In genomic region chr10:102643346-102644065, GRCh38 we compare ENCODE assay signal across 8 cellular contexts. TPM values are rescaled to one million over a fixed set of nuclear protein-coding genes. Genes with fewer than 3 reads are reported as not detected.
DNase-seq lines count a peak whose midpoint lies in the region; ATAC-seq and TF ChIP-seq lines count a peak whose summit lies in the region.

No MANE protein-coding gene starts in this region.

- H3K18ac ChIP-seq in neuronal stem cell (ENCODE audit: low read length) = peak overlapping the region; percentile 100

- H3K9me3 Mint-ChIP-seq in Calu3 (ENCODE audit: low read depth, unreplicated experiment) = no peaks in the 10 kb centered on the region
- no peaks in the 10 kb centered on the region for H3K9me3 Mint-ChIP-seq in activated naive CD8-positive, alpha-beta T cell treated with anti-CD3 and anti-CD28 coated beads for 36 hours
- H3K9me3 Mint-ChIP-seq in glutamatergic neuron (ENCODE audit: unreplicated experiment) = peaks cover 24% of the 10 kb centered on the region

- H3K36me3 ChIP-seq in neuronal stem cell (replicated peaks in 1 of 2; ENCODE audit: control insufficient read depth in 2 of 2, insufficient read depth in 2 of 2, low read length in 2 of 2) (peaks cover 2 to 22% of the 10 kb centered on the region in 2 donors), aorta (ENCODE audit: control insufficient read depth in 1 of 2, insufficient read depth in 2 of 2, low read length in 1 of 2) (no peaks in the 10 kb centered on the region)

- peak overlapping the region; percentile 96 for H2BK15ac ChIP-seq in neuronal stem cell (ENCODE audit: low read length)

- H3K4me1 Mint-ChIP-seq in Calu3 (ENCODE audit: low read depth, unreplicated experiment) = peaks cover 21% of the 10 kb centered on the region
- peaks cover 30% of the 10 kb centered on the region for H3K4me1 Mint-ChIP-seq in activated naive CD8-positive, alpha-beta T cell treated with anti-CD3 and anti-CD28 coated beads for 36 hours
- peaks cover 18% of the 10 kb centered on the region for H3K4me1 Mint-ChIP-seq in glutamatergic neuron (ENCODE audit: low read depth, unreplicated experiment)

- H3K4me1 ChIP-seq in neuronal stem cell (ENCODE audit: control insufficient read depth in 2 of 2, insufficient read depth in 1 of 2, low read depth in 1 of 2, low read length in 2 of 2) (peaks cover 23 to 27% of the 10 kb centered on the region in 2 donors), aorta (ENCODE audit: control insufficient read depth in 1 of 2, insufficient read depth in 2 of 2, low read length in 2 of 2) (peaks cover 0 to 1% of the 10 kb centered on the region in 2 donors)

- peak overlapping the region; percentile 97 for H3K27ac ChIP-seq in neuronal stem cell (replicated peaks; ENCODE audit: low read length)
- peak overlapping the region; percentile 89 to 95 for H3K27ac ChIP-seq in aorta (ENCODE audit: low read depth in 1 of 2, low read length in 2 of 2)

- ATAC-seq in aorta (ENCODE audit: low FRiP score) (peak; percentile 36), GM19455 (IDR thresholded peaks at IDR 0.05; ENCODE audit: unreplicated experiment) (no peak)

- intact Hi-C loops in Calu3 (cut with micrococcal nuclease; ENCODE audit: unreplicated experiment) = loop anchor here (2.0 to 10.0 kb wide), 2 partner anchors 39 to 139 kb away; partner anchors contain the start of genes ACTR1A and SUFU
- intact Hi-C loops in aorta (cut with DNase I) = loop anchor here in 1 of 2 donors (2.0 kb wide), 1 partner anchor 141 kb away; the partner anchor contains the start of genes ACTR1A and SUFU

- H2BK12ac ChIP-seq in neuronal stem cell (ENCODE audit: low read length) = no peak overlapping the region

- H3K9me3 ChIP-seq in neuronal stem cell (replicated peaks in 1 of 2; ENCODE audit: control insufficient read depth in 2 of 2, insufficient read depth in 1 of 2, low read depth in 1 of 2, low read length in 2 of 2) (no peaks in the 10 kb centered on the region), aorta (ENCODE audit: control insufficient read depth, low read length) (no peaks in the 10 kb centered on the region)

- H3K14ac ChIP-seq in neuronal stem cell (ENCODE audit: low read length) = no peak overlapping the region

- TF ChIP-seq CTCF in Calu3 (IDR thresholded peaks at IDR 0.05; ENCODE audit: unreplicated experiment) (no peak), glutamatergic neuron (IDR thresholded peaks at IDR 0.05; ENCODE audit: partially characterized antibody, unreplicated experiment) (no peak)

- peak overlapping the region; percentile 87 for H3K23ac ChIP-seq in neuronal stem cell (ENCODE audit: low read depth, low read length, poor library complexity)

- H3K4ac ChIP-seq in neuronal stem cell (ENCODE audit: low read length) = peak overlapping the region; percentile 87

- peak overlapping the region; percentile 90 to 93 for H3K4me3 ChIP-seq in neuronal stem cell (ENCODE audit: low read length in 2 of 2)
- H3K4me3 ChIP-seq in aorta (ENCODE audit: low read length in 2 of 2) = peak overlapping the region; percentile 88

- no CpG with 5 or more reads among the region's 76 CpGs for WGBS in neuronal stem cell (ENCODE audit: extremely low coverage in 2 of 2, insufficient read length in 2 of 2, insufficient replicate concordance in 1 of 2), 2 donors
- 1% methylated on average over 43 to 76 of the region's 76 CpGs for WGBS in aorta, 2 donors

- peak overlapping the region; percentile 95 for H2BK5ac ChIP-seq in neuronal stem cell (ENCODE audit: low read length)

- H3K27me3 ChIP-seq in neuronal stem cell (ENCODE audit: control insufficient read depth in 3 of 3, insufficient read depth in 3 of 3, low read depth in 1 of 3, low read length in 3 of 3) = no peaks in the 10 kb centered on the region
- H3K27me3 ChIP-seq in aorta (ENCODE audit: control insufficient read depth in 1 of 2, insufficient read depth in 2 of 2, low read length in 1 of 2) = no peaks in the 10 kb centered on the region

- no peak overlapping the region for H4K91ac ChIP-seq in neuronal stem cell (ENCODE audit: low read depth, low read length, poor library complexity)

- peak overlapping the region; percentile 99 for H2AK5ac ChIP-seq in neuronal stem cell (ENCODE audit: low read depth, low read length)

- no peak overlapping the region for H4K8ac ChIP-seq in neuronal stem cell (ENCODE audit: low read depth, low read length)

- H3K79me1 ChIP-seq in neuronal stem cell (ENCODE audit: low read depth, low read length) = peaks cover 20% of the 10 kb centered on the region

- peak overlapping the region; percentile 67 for H2AFZ ChIP-seq in neuronal stem cell (ENCODE audit: low read length)

- BruUV-seq in Calu3 (replicated peaks; lab: Mats Ljungman, UMichigan) = no TSS peak

- peak overlapping the region; percentile 98 for H3K4me2 ChIP-seq in neuronal stem cell (ENCODE audit: insufficient read depth, low read length, poor library complexity, severe bottlenecking)

- H3K36me3 Mint-ChIP-seq in Calu3 (ENCODE audit: insufficient read depth, unreplicated experiment) (peaks cover 49% of the 10 kb centered on the region), glutamatergic neuron (ENCODE audit: unreplicated experiment) (no peaks in the 10 kb centered on the region)
- peaks cover 16% of the 10 kb centered on the region for H3K36me3 Mint-ChIP-seq in activated naive CD8-positive, alpha-beta T cell treated with anti-CD3 and anti-CD28 coated beads for 36 hours

- H3K27me3 Mint-ChIP-seq in Calu3 (ENCODE audit: unreplicated experiment) (no peaks in the 10 kb centered on the region), glutamatergic neuron (ENCODE audit: unreplicated experiment) (peaks cover 30% of the 10 kb centered on the region)
- no peaks in the 10 kb centered on the region for H3K27me3 Mint-ChIP-seq in activated naive CD8-positive, alpha-beta T cell treated with anti-CD3 and anti-CD28 coated beads for 36 hours

- H2BK120ac ChIP-seq in neuronal stem cell (ENCODE audit: low read depth, low read length) = peak overlapping the region; percentile 58

- peak overlapping the region; percentile 90 for H3K4me3 Mint-ChIP-seq in Calu3 (ENCODE audit: low read depth, unreplicated experiment)
- peak overlapping the region; percentile 87 for H3K4me3 Mint-ChIP-seq in activated naive CD8-positive, alpha-beta T cell treated with anti-CD3 and anti-CD28 coated beads for 36 hours
- H3K4me3 Mint-ChIP-seq in glutamatergic neuron (ENCODE audit: unreplicated experiment) = peak overlapping the region; percentile 93

- DNase-seq in Calu3 = peak; percentile 43
- peak; percentile 60 for DNase-seq in HT-29 (ENCODE audit: low spot score)
- DNase-seq in activated naive CD8-positive, alpha-beta T cell treated with anti-CD3 and anti-CD28 coated beads for 36 hours = peak; percentile 55
- peak; percentile 73 for DNase-seq in glutamatergic neuron
- peak; percentile 65 for DNase-seq in neuronal stem cell (ENCODE audit: low spot score)
- DNase-seq in aorta = peak; percentile 81 to 86

- CTCF ChIA-PET in Calu3 (lab: Charles Lee) = no interaction called here

- H3K27ac Mint-ChIP-seq in Calu3 (ENCODE audit: unreplicated experiment) = peak overlapping the region; percentile 85
- peak overlapping the region; percentile 86 for H3K27ac Mint-ChIP-seq in activated naive CD8-positive, alpha-beta T cell treated with anti-CD3 and anti-CD28 coated beads for 36 hours
- H3K27ac Mint-ChIP-seq in glutamatergic neuron (ENCODE audit: unreplicated experiment) = peak overlapping the region; percentile 96

- H3K9ac ChIP-seq in neuronal stem cell (ENCODE audit: low read depth, low read length, poor library complexity) = peak overlapping the region; percentile 99

TF ChIP-seq in PFSK-1, 5 proteins besides CTCF, POLR2A, EP300 and RAD21:
- peak; percentile 14; the same call in 1 of the 2 replicates for TF ChIP-seq TAF1 (IDR thresholded peaks at IDR 0.05; ENCODE audit: borderline replicate concordance, insufficient read depth, low read length)
- no peak for TF ChIP-seq FOXP2 (optimal IDR thresholded peaks at IDR 0.05; ENCODE audit: borderline replicate concordance, extremely low read depth, extremely low read length, insufficient read depth)
- TF ChIP-seq POLR2AphosphoS5 (IDR thresholded peaks at IDR 0.05; ENCODE audit: low read depth, low read length) = no peak; the same call in 1 of the 2 replicates
- no peak for TF ChIP-seq SIN3A (IDR thresholded peaks at IDR 0.05; ENCODE audit: borderline replicate concordance, insufficient read depth, low read length)
- TF ChIP-seq, protein P1, sequence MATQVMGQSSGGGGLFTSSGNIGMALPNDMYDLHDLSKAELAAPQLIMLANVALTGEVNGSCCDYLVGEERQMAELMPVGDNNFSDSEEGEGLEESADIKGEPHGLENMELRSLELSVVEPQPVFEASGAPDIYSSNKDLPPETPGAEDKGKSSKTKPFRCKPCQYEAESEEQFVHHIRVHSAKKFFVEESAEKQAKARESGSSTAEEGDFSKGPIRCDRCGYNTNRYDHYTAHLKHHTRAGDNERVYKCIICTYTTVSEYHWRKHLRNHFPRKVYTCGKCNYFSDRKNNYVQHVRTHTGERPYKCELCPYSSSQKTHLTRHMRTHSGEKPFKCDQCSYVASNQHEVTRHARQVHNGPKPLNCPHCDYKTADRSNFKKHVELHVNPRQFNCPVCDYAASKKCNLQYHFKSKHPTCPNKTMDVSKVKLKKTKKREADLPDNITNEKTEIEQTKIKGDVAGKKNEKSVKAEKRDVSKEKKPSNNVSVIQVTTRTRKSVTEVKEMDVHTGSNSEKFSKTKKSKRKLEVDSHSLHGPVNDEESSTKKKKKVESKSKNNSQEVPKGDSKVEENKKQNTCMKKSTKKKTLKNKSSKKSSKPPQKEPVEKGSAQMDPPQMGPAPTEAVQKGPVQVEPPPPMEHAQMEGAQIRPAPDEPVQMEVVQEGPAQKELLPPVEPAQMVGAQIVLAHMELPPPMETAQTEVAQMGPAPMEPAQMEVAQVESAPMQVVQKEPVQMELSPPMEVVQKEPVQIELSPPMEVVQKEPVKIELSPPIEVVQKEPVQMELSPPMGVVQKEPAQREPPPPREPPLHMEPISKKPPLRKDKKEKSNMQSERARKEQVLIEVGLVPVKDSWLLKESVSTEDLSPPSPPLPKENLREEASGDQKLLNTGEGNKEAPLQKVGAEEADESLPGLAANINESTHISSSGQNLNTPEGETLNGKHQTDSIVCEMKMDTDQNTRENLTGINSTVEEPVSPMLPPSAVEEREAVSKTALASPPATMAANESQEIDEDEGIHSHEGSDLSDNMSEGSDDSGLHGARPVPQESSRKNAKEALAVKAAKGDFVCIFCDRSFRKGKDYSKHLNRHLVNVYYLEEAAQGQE (IDR thresholded peaks at IDR 0.05; ENCODE audit: insufficient read depth in 1 of 2, low read depth in 2 of 2, low read length in 2 of 2) = no peak

RNA-seq across cellular contexts. Expression of gene TRIM8, which starts 0.8 kb away (rescaled TPM):
- 52.1 and 66.3 TPM in 2 replicates for total RNA-seq in Calu3 (2022)
- 81.2 and 82.3 TPM in 2 replicates for total RNA-seq in HT-29 (2014; rRNA removed; shearing (Covaris generic))
- polyA plus RNA-seq in PFSK-1 (2012; ENCODE audit: insufficient read length, low read depth) = 77.4 TPM
- total RNA-seq in activated naive CD8-positive, alpha-beta T cell treated with anti-CD3 and anti-CD28 coated beads for 36 hours = 10 to 100 TPM; 40.4 to 41.8 TPM
- total RNA-seq in glutamatergic neuron (ENCODE audit: unreplicated experiment) = 74.8 TPM
- polyA plus RNA-seq in neuronal stem cell (2013, experiment 1 of 2) = 33.0 TPM
- 34.2 TPM for polyA plus RNA-seq in neuronal stem cell (2013, experiment 2 of 2)
- 100 to 1,000 TPM; 126 to 189 TPM for total RNA-seq in aorta
- polyA plus RNA-seq in aorta = 10 to 100 TPM; 40.6 to 72.4 TPM
